Comparison of ENCODE assay signal across 20 cellular contexts in the genomic region with DNA sequence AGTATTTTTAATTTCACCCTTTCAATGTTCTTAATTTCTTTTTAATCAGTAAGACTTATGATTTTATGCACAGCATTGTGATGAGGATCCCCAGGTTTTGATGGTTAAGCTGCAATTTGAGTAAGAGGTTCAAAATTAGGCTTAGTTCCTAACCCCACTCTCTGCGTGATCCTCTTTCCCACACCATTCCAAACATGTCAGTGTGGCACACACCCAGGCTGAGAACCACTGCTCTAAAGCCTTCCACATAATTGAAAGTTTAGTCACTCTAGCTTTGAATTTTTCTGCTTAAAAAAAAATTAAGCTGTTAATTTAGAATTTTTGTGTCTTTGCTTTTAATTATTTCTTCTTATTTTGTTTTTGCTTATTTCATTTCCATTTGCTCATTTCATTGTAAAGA.
A peak's percentile ranks its signal among the peaks of the same experiment; 100 is the strongest.
DNase-seq lines count a peak whose midpoint lies in the region; ATAC-seq, FAIRE-seq and TF ChIP-seq lines count a peak whose summit lies in the region.
"Had no signal": no experiment of that assay in that cellular context is flagged by ENCODE, and none has a peak within 500 bp of the region (broad histone marks: within the 10 kb centered on the region; RNA-seq: fewer than 3 reads in every experiment).

No MANE protein-coding gene starts in this region.

- CTCF ChIA-PET in activated naive CD4-positive, alpha-beta T cell treated with anti-CD3 and anti-CD28 coated beads for 36 hours (lab: Charles Lee): no interaction called here

- H3K36me3 Mint-ChIP-seq in activated naive CD4-positive, alpha-beta T cell treated with anti-CD3 and anti-CD28 coated beads for 36 hours (ENCODE audit: low read depth): no peaks in the 10 kb centered on the region
- H3K36me3 Mint-ChIP-seq: activated naive CD4-positive, alpha-beta T cell treated with anti-CD3 and anti-CD28 coated beads, Interleukin-2, amount 50 U/mL, for 72 hours had no signal

- DNase-seq in AG08395 (ENCODE audit: low spot score) (peak; percentile 65), HT1080 (ENCODE audit: low read depth) (peak; percentile 3), bronchial epithelial cell (ENCODE audit: low read depth) (peak; percentile 74), DMS 273 treated with DMSO at 0.1 percent for 48 hours (lab: John Stamatoyannopoulos, UW) (no peak), SKM-1 treated with dmso at 0.1 percent for 144 hours (lab: John Stamatoyannopoulos, UW; ENCODE audit: unreplicated experiment) (no peak)
- no peak for DNase-seq in activated naive CD4-positive, alpha-beta T cell treated with anti-CD3 and anti-CD28 coated beads for 36 hours
- DNase-seq: ACHN; activated CD4-positive, alpha-beta T cell treated with anti-CD3 and anti-CD28 coated beads for 4 hours; hippocampal formation; KBM-7; left cardiac atrium; ovary; spleen; stimulated activated naive CD4-positive, alpha-beta T cell treated with Interleukin-2 at 50 U/mL for 16 hours; upper lobe of left lung had no signal

- intact Hi-C loops in activated naive CD4-positive, alpha-beta T cell treated with anti-CD3 and anti-CD28 coated beads for 36 hours (cut with micrococcal nuclease): no loop called here

- H3K27me3 Mint-ChIP-seq in activated naive CD4-positive, alpha-beta T cell treated with anti-CD3 and anti-CD28 coated beads for 36 hours (ENCODE audit: low read depth): no peaks in the 10 kb centered on the region

- H3K36me3 ChIP-seq in bronchial epithelial cell (ENCODE audit: control insufficient read depth, insufficient read depth, low read length): no peaks in the 10 kb centered on the region
- H3K36me3 ChIP-seq: ovary, spleen, upper lobe of left lung had no signal

- no peaks in the 10 kb centered on the region for H3K27me3 ChIP-seq in bronchial epithelial cell (ENCODE audit: control insufficient read depth, insufficient read depth, low read length)
- H3K27me3 ChIP-seq: ovary, spleen, upper lobe of left lung had no signal

- no peak for FAIRE-seq in bronchial epithelial cell (lab: Jason Lieb, UNC)
- peak; percentile 30 for FAIRE-seq in islet of Langerhans (lab: Jason Lieb, UNC)
- FAIRE-seq: GM18507 had no signal

- H3K9me3 Mint-ChIP-seq in activated naive CD4-positive, alpha-beta T cell treated with anti-CD3 and anti-CD28 coated beads for 36 hours: no peaks in the 10 kb centered on the region
- H3K9me3 Mint-ChIP-seq: T-helper 2 cell treated with Interferon-gamma antibody and Interleukin-4, amounts not matched to agents 5 μg/mL and 100 μg/mL, for 36 hours had no signal

- H3K4me1 Mint-ChIP-seq in activated naive CD4-positive, alpha-beta T cell treated with anti-CD3 and anti-CD28 coated beads for 36 hours (ENCODE audit: low read depth): no peaks in the 10 kb centered on the region

- no peak for ATAC-seq in HG03378 (IDR thresholded peaks at IDR 0.05; ENCODE audit: unreplicated experiment)
- ATAC-seq: activated naive CD4-positive, alpha-beta T cell treated with anti-CD3 and anti-CD28 coated beads, Interleukin-2, amount 50 U/mL, for 72 hours; left cardiac atrium had no signal

- H3K4me3 Mint-ChIP-seq in activated naive CD4-positive, alpha-beta T cell treated with anti-CD3 and anti-CD28 coated beads for 36 hours: no peak overlapping the region
- H3K4me3 Mint-ChIP-seq: T-helper 2 cell treated with Interferon-gamma antibody and Interleukin-4, amounts not matched to agents 5 μg/mL and 100 μg/mL, for 36 hours had no signal

- no peak overlapping the region for H3K4me3 ChIP-seq in bronchial epithelial cell (ENCODE audit: low read depth, low read length)
- H3K4me3 ChIP-seq: ovary, spleen, upper lobe of left lung had no signal

- H3K27ac Mint-ChIP-seq in activated naive CD4-positive, alpha-beta T cell treated with anti-CD3 and anti-CD28 coated beads for 36 hours: no peak overlapping the region
- H3K27ac Mint-ChIP-seq: activated naive CD4-positive, alpha-beta T cell treated with anti-CD3 and anti-CD28 coated beads, Interleukin-2, amount 50 U/mL, for 72 hours; T-helper 2 cell treated with Interferon-gamma antibody and Interleukin-4, amounts not matched to agents 5 μg/mL and 100 μg/mL, for 36 hours had no signal

- TF ChIP-seq CTCF in bronchial epithelial cell (IDR thresholded peaks at IDR 0.05; ENCODE audit: insufficient read depth, low read length, severe bottlenecking): no peak

Comparison
In these comparisons a context has a peak if more than half of its experiments do, and no peak if none do; other contexts are left out.
1. DNase-seq: peak in AG08395 (single experiment), HT1080 (single experiment) and bronchial epithelial cell (single experiment); none in activated naive CD4-positive, alpha-beta T cell treated with anti-CD3 and anti-CD28 coated beads for 36 hours (single experiment), DMS 273 treated with DMSO at 0.1 percent for 48 hours (single experiment) and SKM-1 treated with dmso at 0.1 percent for 144 hours (single experiment).